ENCODE assay signal across 13 cellular contexts in the genomic region with DNA sequence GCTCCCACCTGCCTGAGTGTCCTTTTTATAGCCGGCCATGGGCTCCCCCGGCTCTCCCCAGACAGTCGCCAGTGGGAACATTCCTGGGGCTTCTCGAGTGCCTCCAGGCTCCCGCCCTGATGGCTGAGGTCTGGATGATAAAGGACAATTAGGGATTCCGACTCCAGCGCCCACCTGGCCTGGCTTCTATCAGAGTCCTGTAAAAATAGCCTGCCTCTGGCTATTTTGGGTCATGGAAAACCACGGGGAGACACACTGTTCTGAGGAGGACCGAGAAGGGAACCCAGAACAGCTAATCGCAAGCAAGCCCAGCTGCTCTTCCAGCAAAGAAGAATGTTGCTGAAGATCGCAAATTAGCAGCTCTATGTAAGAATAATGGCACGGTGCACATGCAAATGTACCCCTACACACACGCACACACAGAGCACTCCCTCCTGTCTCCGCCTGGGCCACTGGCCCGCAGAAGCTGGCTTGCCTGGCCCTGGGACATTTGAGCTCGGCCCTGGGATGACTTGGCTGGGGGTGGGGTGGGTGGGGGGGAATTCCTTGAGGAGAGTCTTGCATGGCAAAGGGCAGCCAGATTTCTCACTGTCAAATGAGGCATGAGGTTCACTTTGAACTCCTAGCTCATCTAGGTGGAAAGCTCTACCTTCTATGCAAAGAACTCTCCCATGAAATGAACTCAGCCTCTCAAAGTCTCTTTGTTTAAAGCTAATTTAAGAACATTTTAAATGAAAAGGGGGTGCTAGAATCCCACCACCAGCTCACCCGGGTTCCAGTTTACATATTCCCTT. TPM values are rescaled to one million over a fixed set of nuclear protein-coding genes. Genes with fewer than 3 reads are reported as not detected.
DNase-seq lines count a peak whose midpoint lies in the region; ATAC-seq, FAIRE-seq and TF ChIP-seq lines count a peak whose summit lies in the region.
"Had no signal": no experiment of that assay in that cellular context is flagged by ENCODE, and none has a peak within 500 bp of the region (broad histone marks: within the 10 kb centered on the region; RNA-seq: fewer than 3 reads in every experiment).

No MANE protein-coding gene starts in this region.

- H3K9me3 ChIP-seq in heart right ventricle (no peaks in the 10 kb centered on the region), psoas muscle (no peaks in the 10 kb centered on the region), HepG2 (ENCODE audit: low read length) (no peaks in the 10 kb centered on the region)
- H3K9me3 ChIP-seq: neutrophil had no signal

- no peak for FAIRE-seq in HepG2 (lab: Jason Lieb, UNC)

- ATAC-seq in heart right ventricle (peak; percentile 53 to 93 (median 82)), psoas muscle (peak; percentile 70 to 85 (median 81)), HepG2 (no peak), HG02763 (IDR thresholded peaks at IDR 0.05; ENCODE audit: unreplicated experiment) (no peak)

- intact Hi-C loops in heart right ventricle (cut with DNase I) (loop anchor here in 1 of 10 donors (5.0 kb wide), 1 partner anchor 37 kb away; no protein-coding TSS in a partner anchor), psoas muscle (cut with DNase I) (loop anchor here in 1 of 2 donors (5.0 kb wide), 1 partner anchor 87 kb away; no protein-coding TSS in a partner anchor), HepG2 (cut with micrococcal nuclease; ENCODE audit: unreplicated experiment) (no loop called here)

- TF ChIP-seq EP300 in HepG2 (IDR thresholded peaks at IDR 0.05; ENCODE audit: low read depth in 2 of 2, low read length in 2 of 2) = no peak
- TF ChIP-seq EP300 in HepG2 (CRISPR knock-in tag; IDR thresholded peaks at IDR 0.05; ENCODE audit: borderline replicate concordance) = no peak

- H3K4me1 ChIP-seq in heart right ventricle (peaks cover 0 to 27% (median 14%) of the 10 kb centered on the region in 9 donors), psoas muscle (peaks cover 15% of the 10 kb centered on the region), HepG2 (ENCODE audit: insufficient read depth, low read length) (peaks cover 5% of the 10 kb centered on the region)

- no peaks in the 10 kb centered on the region for H4K20me1 ChIP-seq in HepG2 (ENCODE audit: insufficient read depth, low read length)

- DNase-seq in GM13977 (ENCODE audit: low spot score) (peak; percentile 36), NCI-H526 treated with DMSO at 0.1 percent for 48 hours (lab: John Stamatoyannopoulos, UW) (peak; percentile 99), heart right ventricle (peak; percentile 54 to 55), psoas muscle (peak in 1 of 2 donors; percentile 41), HepG2 (ENCODE audit: low spot score) (no peak)
- DNase-seq in stimulated activated CD4-positive, alpha-beta T cell treated with anti-CD3 and anti-CD28 coated beads, Interleukin-4, amount 100 ng/mL, for 1 hour = no peak
- DNase-seq in activated naive CD4-positive, alpha-beta T cell (lab: John Stamatoyannopoulos, UW) = no peak
- DNase-seq: activated naive CD8-positive, alpha-beta T cell treated with anti-CD3 and anti-CD28 coated beads for 36 hours; NCI-H1092 had no signal

- no TSS peak for BruUV-seq in HepG2 (replicated peaks; lab: Mats Ljungman, UMichigan)

- no peaks in the 10 kb centered on the region for H3K79me2 ChIP-seq in HepG2 (ENCODE audit: insufficient read depth, low read length)

- H3K4me3 ChIP-seq in heart right ventricle (no peak overlapping the region), psoas muscle (no peak overlapping the region), HepG2 (replicated peaks in 1 of 3; ENCODE audit: insufficient read depth in 1 of 3, low read depth in 2 of 3, low read length in 3 of 3) (no peak overlapping the region)

- H3K36me3 ChIP-seq in heart right ventricle (no peaks in the 10 kb centered on the region), psoas muscle (ENCODE audit: insufficient read depth in 1 of 2, low read depth in 1 of 2) (no peaks in the 10 kb centered on the region), HepG2 (replicated peaks in 1 of 2; ENCODE audit: control insufficient read depth in 1 of 2, insufficient read depth in 2 of 2, low read length in 2 of 2) (no peaks in the 10 kb centered on the region)
- H3K36me3 ChIP-seq: neutrophil had no signal

- TF ChIP-seq RAD21 in HepG2 (CRISPR knock-in tag; IDR thresholded peaks at IDR 0.05) = no peak

- H3K9ac ChIP-seq in HepG2 (ENCODE audit: insufficient read depth, low read depth, low read length) = no peak overlapping the region

- TF ChIP-seq POLR2A in HepG2 (IDR thresholded peaks at IDR 0.05; ENCODE audit: insufficient read depth in 1 of 2, low read depth in 2 of 2, low read length in 2 of 2) = no peak

- WGBS in heart right ventricle, 2 donors = 17 to 28% methylated on average over 17 of the region's 17 CpGs
- WGBS in psoas muscle, 3 donors = 19 to 23% (median 20%) methylated on average over 17 of the region's 17 CpGs
- 20% methylated on average over 17 of the region's 17 CpGs for WGBS in HepG2 (ENCODE audit: low lambda C conversion rate)

- TF ChIP-seq CTCF in GM13977 (IDR thresholded peaks at IDR 0.05; ENCODE audit: extremely low read depth, insufficient read depth, missing control alignments) = no peak
- TF ChIP-seq CTCF in heart right ventricle (IDR thresholded peaks at IDR 0.05) = no peak
- no peak for TF ChIP-seq CTCF in psoas muscle (IDR thresholded peaks at IDR 0.05)
- no peak for TF ChIP-seq CTCF in HepG2 (CRISPR knock-in tag; IDR thresholded peaks at IDR 0.05)

- CTCF ChIA-PET in HepG2 (lab: Yijun Ruan, JAX; ENCODE audit: low intra/inter-chr PET ratio, low total read pairs) = no interaction called here

- H2AFZ ChIP-seq in HepG2 (ENCODE audit: low read length) = no peak overlapping the region

- no peak overlapping the region for H3K4me2 ChIP-seq in HepG2 (ENCODE audit: low read depth, low read length)

- H3K27ac ChIP-seq in heart right ventricle (peak overlapping the region in 6 of 10 donors; percentile 2 to 54 (median 40)), psoas muscle (peak overlapping the region; percentile 69), HepG2 (ENCODE audit: extremely low read length, insufficient read depth, low read length) (no peak overlapping the region)
- H3K27ac ChIP-seq: neutrophil, RWPE1 had no signal

- H3K27me3 ChIP-seq in heart right ventricle = peaks cover 0 to 13% (median 0%) of the 10 kb centered on the region in 7 donors
- H3K27me3 ChIP-seq in psoas muscle (ENCODE audit: insufficient read depth in 3 of 3, low read length in 2 of 3) = no peaks in the 10 kb centered on the region
- peaks cover 3 to 65% of the 10 kb centered on the region in 2 experiments; a peak in 4 of 5 replicates for H3K27me3 ChIP-seq in HepG2 (ENCODE audit: control insufficient read depth in 1 of 2, insufficient read depth in 2 of 2, low read length in 2 of 2)
- H3K27me3 ChIP-seq: neutrophil had no signal

- POLR2A ChIA-PET in HepG2 (lab: Yijun Ruan, JAX) = no interaction called here

- in situ Hi-C loops in GM13977 (cut with MboI; ENCODE audit: low pct_unique_long_range_greater_than_20kb, low sequenced_read_pairs, unreplicated experiment) = no loop called here
- in situ Hi-C loops in HepG2 (cut with HindIII; ENCODE audit: extremely low pct_ligation_motif_present, low pct_unique_long_range_greater_than_20kb) = no loop called here

TF ChIP-seq in HepG2, 621 proteins besides CTCF, POLR2A, EP300 and RAD21:
- TF ChIP-seq PLSCR1 (CRISPR knock-in tag; IDR thresholded peaks at IDR 0.05; ENCODE audit: borderline replicate concordance) = no peak
TF ChIP-seq in HepG2: peak in this region for 0.

RNA-seq across cellular contexts. Expression of gene CTCFL, which starts 55.3 kb away (rescaled TPM):
- total RNA-seq in heart right ventricle = not detected
- not detected for polyA plus RNA-seq in heart right ventricle
- not detected for total RNA-seq in psoas muscle
- polyA plus RNA-seq in psoas muscle = not detected
- total RNA-seq in HepG2 (2016; rRNA removed; fragmentation: Illumina TruSeq; extraction: Trizol) = not detected in 2 replicates
- total RNA-seq in HepG2 (2016; cell fraction: cytosol; rRNA removed; fragmentation: Illumina TruSeq; extraction: Trizol; ENCODE audit: low read depth) = not detected in 2 replicates
- not detected in 2 replicates for total RNA-seq in HepG2 (2016; cell fraction: insoluble cytoplasmic fraction; rRNA removed; fragmentation: Illumina TruSeq; extraction: Trizol)
- not detected in 2 replicates for total RNA-seq in HepG2 (2016; cell fraction: membrane; rRNA removed; fragmentation: Illumina TruSeq; extraction: Trizol)
- not detected in 2 replicates for total RNA-seq in HepG2 (2016; cell fraction: nucleus; rRNA removed; fragmentation: Illumina TruSeq; extraction: Trizol)
- 0.04 and 0.05 TPM in 2 replicates for polyA plus RNA-seq in HepG2 (2011; rRNA removed)
- 0.03 TPM in 1 of 2 replicates, not detected in the other for polyA plus RNA-seq in HepG2 (2011; cell fraction: cytosol; rRNA removed)
- not detected in 2 replicates for polyA plus RNA-seq in HepG2 (2011; cell fraction: nucleus; rRNA removed)
- polyA plus RNA-seq in HepG2 (2012) = 0.13 and 0.42 TPM in 2 replicates
- not detected in 2 replicates for polyA plus RNA-seq in HepG2 (2016; cell fraction: cytosol; fragmentation: Illumina TruSeq; extraction: Trizol; ENCODE audit: low read depth)
- polyA plus RNA-seq in HepG2 (2016; cell fraction: insoluble cytoplasmic fraction; fragmentation: Illumina TruSeq; extraction: Trizol; ENCODE audit: low read depth) = not detected in 2 replicates
- not detected in 2 replicates for polyA plus RNA-seq in HepG2 (2016; cell fraction: membrane; fragmentation: Illumina TruSeq; extraction: Trizol; ENCODE audit: low read depth)
- not detected in 2 replicates for polyA plus RNA-seq in HepG2 (2016; cell fraction: nucleus; fragmentation: Illumina TruSeq; extraction: Trizol; ENCODE audit: insufficient read depth, low read depth)
- 0.22 and 0.26 TPM in 2 replicates for polyA minus RNA-seq in HepG2 (2011; rRNA and poly(A)+ RNA removed; ENCODE audit: low replicate concordance)
- polyA minus RNA-seq in HepG2 (2011; cell fraction: cytosol; rRNA and poly(A)+ RNA removed) = not detected in 2 replicates
- polyA minus RNA-seq in HepG2 (2011; cell fraction: nucleus; rRNA and poly(A)+ RNA removed) = not detected in 2 replicates
- total RNA-seq: activated CD8-positive, alpha-beta memory T cell treated with anti-CD3 and anti-CD28 coated beads for 36 hours; activated naive CD8-positive, alpha-beta T cell treated with anti-CD3 and anti-CD28 coated beads for 36 hours had no signal

Comparison
In these comparisons a context has a peak if more than half of its experiments do, and no peak if none do; other contexts are left out.
1. DNase-seq: peak in GM13977 (single experiment), NCI-H526 treated with DMSO at 0.1 percent for 48 hours (single experiment) and heart right ventricle (2 of 2); none in stimulated activated CD4-positive, alpha-beta T cell treated with anti-CD3 and anti-CD28 coated beads, Interleukin-4, amount 100 ng/mL, for 1 hour (single experiment), HepG2 (single experiment) and activated naive CD4-positive, alpha-beta T cell (0 of 4).
2. ATAC-seq: peak in heart right ventricle (8 of 8) and psoas muscle (4 of 4); none in HepG2 (single experiment) and HG02763 (single experiment).